Comparison of ENCODE assay signal across 19 cellular contexts in genomic region chr15:39948817-39949216, GRCh38. TPM values are rescaled to one million over a fixed set of nuclear protein-coding genes. Genes with fewer than 3 reads are reported as not detected.
DNase-seq lines count a peak whose midpoint lies in the region; ATAC-seq and TF ChIP-seq lines count a peak whose summit lies in the region.
"Had no signal": no experiment of that assay in that cellular context is flagged by ENCODE, and none has a peak within 500 bp of the region (broad histone marks: within the 10 kb centered on the region; RNA-seq: fewer than 3 reads in every experiment).

No MANE protein-coding gene starts in this region.

- peak; percentile 0 for DNase-seq in COR-L47 (lab: John Stamatoyannopoulos, UW)
- DNase-seq in GM23338 (ENCODE audit: low spot score): no peak
- DNase-seq in NCI-H2081 (lab: John Stamatoyannopoulos, UW): peak; percentile 13 to 74
- peak; percentile 15 for DNase-seq in SW480 (ENCODE audit: low spot score)
- no peak for DNase-seq in NCI-H510A (lab: John Stamatoyannopoulos, UW)
- no peak for DNase-seq in DMS 273 treated with DMSO at 0.1 percent for 48 hours (lab: John Stamatoyannopoulos, UW)
- DNase-seq in activated gamma-delta T cell (lab: John Stamatoyannopoulos, UW): no peak
- DNase-seq: BE2C; CD4-positive, alpha-beta memory T cell; EL; H7; MV-4-11; NCI-H1436 treated with DMSO at 0.1 percent for 48 hours; NCI-H226; NCI-H748 treated with DMSO at 0.1 percent for 48 hours had no signal

- H3K4me2 ChIP-seq in GM23338: no peak overlapping the region

- H3K27ac Mint-ChIP-seq in GM23338: no peak overlapping the region
- H3K27ac Mint-ChIP-seq: IgD-negative memory B cell had no signal

- no peaks in the 10 kb centered on the region for H3K27me3 ChIP-seq in GM23338 (ENCODE audit: insufficient read depth)
- H3K27me3 ChIP-seq: BE2C had no signal

- H3K27me3 Mint-ChIP-seq in GM23338 (ENCODE audit: insufficient read depth, low read depth, poor library complexity): no peaks in the 10 kb centered on the region
- H3K27me3 Mint-ChIP-seq: CD4-positive, alpha-beta memory T cell; IgD-negative memory B cell had no signal

- H3K27ac ChIP-seq in GM23338 (ENCODE audit: low read depth): peak overlapping the region; percentile 26

- H4K20me1 ChIP-seq in GM23338 (replicated peaks; ENCODE audit: insufficient read depth): no peaks in the 10 kb centered on the region; the same call in 1 of the 2 replicates

- no peaks in the 10 kb centered on the region for H3K4me1 ChIP-seq in GM23338 (ENCODE audit: insufficient read depth)
- H3K4me1 ChIP-seq: BE2C had no signal

- H3K9me3 Mint-ChIP-seq in GM23338: no peaks in the 10 kb centered on the region
- H3K9me3 Mint-ChIP-seq: CD4-positive, alpha-beta memory T cell had no signal

- H3K79me2 ChIP-seq in GM23338 (replicated peaks; ENCODE audit: insufficient read depth): no peaks in the 10 kb centered on the region

- H3K4me3 Mint-ChIP-seq in GM23338: no peak overlapping the region
- H3K4me3 Mint-ChIP-seq: CD4-positive, alpha-beta memory T cell; IgD-negative memory B cell had no signal

- no peaks in the 10 kb centered on the region for H3F3A ChIP-seq in GM23338 (replicated peaks; ENCODE audit: low read depth)

- no peak overlapping the region for H2AFZ ChIP-seq in GM23338

- no peak for ATAC-seq in GM23338
- ATAC-seq in HG03139 (IDR thresholded peaks at IDR 0.05; ENCODE audit: unreplicated experiment): no peak
- ATAC-seq: Right ventricle myocardium inferior had no signal

- no peak overlapping the region for H3K4me3 ChIP-seq in GM23338
- H3K4me3 ChIP-seq: SK-N-MC had no signal

- H3K9me2 ChIP-seq in GM23338 (ENCODE audit: insufficient read depth): no peaks in the 10 kb centered on the region

- peaks cover 62% of the 10 kb centered on the region for H3K36me3 Mint-ChIP-seq in GM23338 (ENCODE audit: low read depth)

- H3K4me1 Mint-ChIP-seq in GM23338: peaks cover 7% of the 10 kb centered on the region; the same call in 2 of the 3 replicates
- H3K4me1 Mint-ChIP-seq: CD4-positive, alpha-beta memory T cell; IgD-negative memory B cell had no signal

- H3K36me3 ChIP-seq in GM23338 (ENCODE audit: insufficient read depth): peaks cover 66% of the 10 kb centered on the region

- TF ChIP-seq CTCF in GM23338 (conservative IDR thresholded peaks at IDR 0.05; ENCODE audit: low read depth in 2 of 2): no peak

TF ChIP-seq in GM23338, 12 proteins besides CTCF, POLR2A, EP300 and RAD21:
- TF ChIP-seq POLR2AphosphoS5 (IDR thresholded peaks at IDR 0.05; ENCODE audit: low read depth) (no peak), ZNF462 (CRISPR knock-in tag; IDR thresholded peaks at IDR 0.05) (no peak), ZNF331 (CRISPR knock-in tag; IDR thresholded peaks at IDR 0.05; ENCODE audit: low read depth) (no peak)

RNA-seq across cellular contexts. Expression of gene EIF2AK4, which starts 14.9 kb away (rescaled TPM):
- 149 and 164 TPM in 2 replicates for total RNA-seq in GM23338 (2014; rRNA removed; shearing (Covaris generic))
- polyA plus RNA-seq in GM23338 (2016; fragmentation: Nextera tagmentation; extraction: Ambion mirVana): 456 and 490 TPM in 2 replicates

RNA-seq across cellular contexts. Expression of gene GPR176, which starts 28.8 kb away (rescaled TPM):
- 226 and 248 TPM in 2 replicates for total RNA-seq in GM23338 (2014; rRNA removed; shearing (Covaris generic))
- polyA plus RNA-seq in GM23338 (2016; fragmentation: Nextera tagmentation; extraction: Ambion mirVana): 60.0 and 62.9 TPM in 2 replicates
- total RNA-seq: CD4-positive, alpha-beta memory T cell had no signal
- polyA plus RNA-seq: CD4-positive, alpha-beta memory T cell had no signal

Comparison
In these comparisons a context has a peak if more than half of its experiments do, and no peak if none do; other contexts are left out.
1. DNase-seq: peak in COR-L47 (single experiment), NCI-H2081 (2 of 2) and SW480 (single experiment); none in GM23338 (single experiment), NCI-H510A (single experiment), DMS 273 treated with DMSO at 0.1 percent for 48 hours (single experiment) and activated gamma-delta T cell (single experiment).